ENCODE assay signal across 1 cellular context in the genomic region with DNA sequence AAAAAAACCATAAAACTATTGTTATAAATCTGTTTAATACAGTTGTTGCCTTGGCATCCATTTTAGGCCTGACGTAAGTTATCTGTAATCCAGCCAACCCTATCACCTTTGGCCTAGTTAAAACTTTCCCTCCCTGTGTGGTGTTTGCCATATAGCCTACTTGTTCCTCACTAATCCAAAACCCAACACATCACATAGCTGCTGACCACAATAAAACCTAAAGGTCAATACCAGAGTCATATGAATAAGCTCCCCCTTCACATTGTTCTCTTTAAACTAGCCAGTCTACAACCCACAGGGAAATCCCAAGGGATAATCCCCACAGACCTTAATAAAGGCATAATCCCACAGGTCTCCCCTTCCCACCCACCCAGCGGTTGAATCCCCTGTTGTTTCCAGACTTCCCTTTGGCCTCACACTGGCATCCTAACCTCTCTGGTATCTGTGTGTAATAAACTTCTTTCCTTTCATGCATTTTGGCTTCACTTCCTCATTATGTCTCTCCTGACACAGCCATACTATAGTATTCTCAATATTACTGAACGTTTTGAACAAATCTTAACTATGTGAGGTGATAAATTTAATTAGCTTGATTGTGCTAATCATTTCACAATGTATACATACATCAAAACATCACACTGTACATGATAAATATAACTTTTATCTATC.
TF ChIP-seq lines count a peak whose summit lies in the region.

No MANE protein-coding gene starts in this region.

TF ChIP-seq in SK-N-SH treated with all-trans-retinoic acid at 6 μM for 48 hours, 23 proteins besides CTCF, POLR2A, EP300 and RAD21:
- TF ChIP-seq, protein P1, sequence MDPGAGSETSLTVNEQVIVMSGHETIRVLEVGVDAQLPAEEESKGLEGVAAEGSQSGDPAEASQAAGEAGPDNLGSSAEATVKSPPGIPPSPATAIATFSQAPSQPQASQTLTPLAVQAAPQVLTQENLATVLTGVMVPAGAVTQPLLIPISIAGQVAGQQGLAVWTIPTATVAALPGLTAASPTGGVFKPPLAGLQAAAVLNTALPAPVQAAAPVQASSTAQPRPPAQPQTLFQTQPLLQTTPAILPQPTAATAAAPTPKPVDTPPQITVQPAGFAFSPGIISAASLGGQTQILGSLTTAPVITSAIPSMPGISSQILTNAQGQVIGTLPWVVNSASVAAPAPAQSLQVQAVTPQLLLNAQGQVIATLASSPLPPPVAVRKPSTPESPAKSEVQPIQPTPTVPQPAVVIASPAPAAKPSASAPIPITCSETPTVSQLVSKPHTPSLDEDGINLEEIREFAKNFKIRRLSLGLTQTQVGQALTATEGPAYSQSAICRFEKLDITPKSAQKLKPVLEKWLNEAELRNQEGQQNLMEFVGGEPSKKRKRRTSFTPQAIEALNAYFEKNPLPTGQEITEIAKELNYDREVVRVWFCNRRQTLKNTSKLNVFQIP (CRISPR knock-in tag; IDR thresholded peaks at IDR 0.05; ENCODE audit: borderline replicate concordance, low read depth), result no peak
- TF ChIP-seq BACH2 (CRISPR knock-in tag; IDR thresholded peaks at IDR 0.05; ENCODE audit: borderline replicate concordance) (no peak), ESRRG (CRISPR knock-in tag; IDR thresholded peaks at IDR 0.05) (no peak), ISL1 (CRISPR knock-in tag; IDR thresholded peaks at IDR 0.05) (no peak), ZFP3 (CRISPR knock-in tag; IDR thresholded peaks at IDR 0.05) (no peak)
- TF ChIP-seq, protein P2, sequence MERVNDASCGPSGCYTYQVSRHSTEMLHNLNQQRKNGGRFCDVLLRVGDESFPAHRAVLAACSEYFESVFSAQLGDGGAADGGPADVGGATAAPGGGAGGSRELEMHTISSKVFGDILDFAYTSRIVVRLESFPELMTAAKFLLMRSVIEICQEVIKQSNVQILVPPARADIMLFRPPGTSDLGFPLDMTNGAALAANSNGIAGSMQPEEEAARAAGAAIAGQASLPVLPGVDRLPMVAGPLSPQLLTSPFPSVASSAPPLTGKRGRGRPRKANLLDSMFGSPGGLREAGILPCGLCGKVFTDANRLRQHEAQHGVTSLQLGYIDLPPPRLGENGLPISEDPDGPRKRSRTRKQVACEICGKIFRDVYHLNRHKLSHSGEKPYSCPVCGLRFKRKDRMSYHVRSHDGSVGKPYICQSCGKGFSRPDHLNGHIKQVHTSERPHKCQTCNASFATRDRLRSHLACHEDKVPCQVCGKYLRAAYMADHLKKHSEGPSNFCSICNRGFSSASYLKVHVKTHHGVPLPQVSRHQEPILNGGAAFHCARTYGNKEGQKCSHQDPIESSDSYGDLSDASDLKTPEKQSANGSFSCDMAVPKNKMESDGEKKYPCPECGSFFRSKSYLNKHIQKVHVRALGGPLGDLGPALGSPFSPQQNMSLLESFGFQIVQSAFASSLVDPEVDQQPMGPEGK (CRISPR knock-in tag; IDR thresholded peaks at IDR 0.05; ENCODE audit: borderline replicate concordance), result no peak
